In the genomic region with DNA sequence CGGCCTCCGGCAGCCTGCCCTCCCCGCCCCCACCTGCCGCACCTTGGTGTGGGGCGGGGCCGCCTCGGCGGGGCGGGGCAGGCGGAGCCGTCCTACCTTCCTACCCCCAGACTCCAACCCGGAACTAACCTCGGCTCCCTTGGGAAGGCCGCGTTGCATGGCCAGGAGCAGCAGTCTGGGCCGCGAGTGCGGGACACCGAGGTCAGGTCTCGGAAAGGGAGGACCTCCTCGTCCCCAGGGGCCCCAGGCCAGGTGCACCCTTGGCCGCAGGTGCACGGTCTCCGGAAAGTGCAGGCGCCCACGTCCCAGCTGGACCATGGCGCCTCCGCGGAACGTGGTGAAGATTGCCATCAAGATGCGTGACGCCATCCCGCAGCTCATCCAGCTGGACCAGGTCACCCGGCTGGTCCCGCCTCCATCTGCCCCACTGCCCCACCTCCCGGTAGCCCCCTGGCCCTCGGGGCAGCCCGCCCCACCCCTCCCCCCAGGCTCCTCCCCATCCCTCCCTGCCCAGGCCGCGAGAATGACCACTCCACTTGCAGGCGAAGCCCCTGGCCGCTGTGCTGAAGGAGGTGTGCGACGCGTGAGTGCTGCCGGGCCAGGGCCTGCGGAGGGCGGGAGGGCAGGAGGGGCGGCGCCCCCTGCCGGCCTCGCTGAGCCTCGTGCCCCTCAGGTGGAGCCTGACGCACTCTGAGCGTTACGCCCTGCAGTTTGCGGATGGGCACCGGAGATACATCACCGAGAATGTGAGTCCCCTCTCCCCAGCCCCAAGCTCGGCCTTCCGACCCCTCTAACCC, we compare ENCODE assay signal across 1 cellular context.
TF ChIP-seq lines count a peak whose summit lies in the region.

A gene with protein sequence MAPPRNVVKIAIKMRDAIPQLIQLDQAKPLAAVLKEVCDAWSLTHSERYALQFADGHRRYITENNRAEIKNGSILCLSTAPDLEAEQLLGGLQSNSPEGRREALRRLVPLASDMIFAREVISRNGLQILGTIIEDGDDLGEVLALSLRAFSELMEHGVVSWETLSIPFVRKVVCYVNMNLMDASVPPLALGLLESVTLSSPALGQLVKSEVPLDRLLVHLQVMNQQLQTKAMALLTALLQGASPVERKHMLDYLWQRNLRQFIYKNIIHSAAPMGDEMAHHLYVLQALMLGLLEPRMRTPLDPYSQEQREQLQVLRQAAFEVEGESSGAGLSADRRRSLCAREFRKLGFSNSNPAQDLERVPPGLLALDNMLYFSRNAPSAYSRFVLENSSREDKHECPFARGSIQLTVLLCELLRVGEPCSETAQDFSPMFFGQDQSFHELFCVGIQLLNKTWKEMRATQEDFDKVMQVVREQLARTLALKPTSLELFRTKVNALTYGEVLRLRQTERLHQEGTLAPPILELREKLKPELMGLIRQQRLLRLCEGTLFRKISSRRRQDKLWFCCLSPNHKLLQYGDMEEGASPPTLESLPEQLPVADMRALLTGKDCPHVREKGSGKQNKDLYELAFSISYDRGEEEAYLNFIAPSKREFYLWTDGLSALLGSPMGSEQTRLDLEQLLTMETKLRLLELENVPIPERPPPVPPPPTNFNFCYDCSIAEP (plus strand): TSS at position 121 of the 797 bp plus-strand sequence. CDS start 196 bp downstream, at position 317.

TF ChIP-seq in HepG2, 621 proteins besides CTCF, POLR2A, EP300 and RAD21 (continued from another document):
- TF ChIP-seq, protein P1, sequence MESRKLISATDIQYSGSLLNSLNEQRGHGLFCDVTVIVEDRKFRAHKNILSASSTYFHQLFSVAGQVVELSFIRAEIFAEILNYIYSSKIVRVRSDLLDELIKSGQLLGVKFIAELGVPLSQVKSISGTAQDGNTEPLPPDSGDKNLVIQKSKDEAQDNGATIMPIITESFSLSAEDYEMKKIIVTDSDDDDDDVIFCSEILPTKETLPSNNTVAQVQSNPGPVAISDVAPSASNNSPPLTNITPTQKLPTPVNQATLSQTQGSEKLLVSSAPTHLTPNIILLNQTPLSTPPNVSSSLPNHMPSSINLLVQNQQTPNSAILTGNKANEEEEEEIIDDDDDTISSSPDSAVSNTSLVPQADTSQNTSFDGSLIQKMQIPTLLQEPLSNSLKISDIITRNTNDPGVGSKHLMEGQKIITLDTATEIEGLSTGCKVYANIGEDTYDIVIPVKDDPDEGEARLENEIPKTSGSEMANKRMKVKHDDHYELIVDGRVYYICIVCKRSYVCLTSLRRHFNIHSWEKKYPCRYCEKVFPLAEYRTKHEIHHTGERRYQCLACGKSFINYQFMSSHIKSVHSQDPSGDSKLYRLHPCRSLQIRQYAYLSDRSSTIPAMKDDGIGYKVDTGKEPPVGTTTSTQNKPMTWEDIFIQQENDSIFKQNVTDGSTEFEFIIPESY (CRISPR knock-in tag; IDR thresholded peaks at IDR 0.05): peak; percentile 53; the same call in 1 of the 2 replicates
- no peak for TF ChIP-seq ZSCAN22 (CRISPR knock-in tag; IDR thresholded peaks at IDR 0.05)
- TF ChIP-seq AGO2 (optimal IDR thresholded peaks at IDR 0.05; ENCODE audit: low read depth, low read length): peak; percentile 97
- TF ChIP-seq REL (CRISPR knock-in tag; conservative IDR thresholded peaks at IDR 0.05): no peak
- TF ChIP-seq ZNF101 (CRISPR knock-in tag; IDR thresholded peaks at IDR 0.05; ENCODE audit: borderline replicate concordance, low read depth): no peak
- no peak for TF ChIP-seq ZSCAN9 (CRISPR knock-in tag; IDR thresholded peaks at IDR 0.05; ENCODE audit: borderline replicate concordance)
- TF ChIP-seq, protein P2, sequence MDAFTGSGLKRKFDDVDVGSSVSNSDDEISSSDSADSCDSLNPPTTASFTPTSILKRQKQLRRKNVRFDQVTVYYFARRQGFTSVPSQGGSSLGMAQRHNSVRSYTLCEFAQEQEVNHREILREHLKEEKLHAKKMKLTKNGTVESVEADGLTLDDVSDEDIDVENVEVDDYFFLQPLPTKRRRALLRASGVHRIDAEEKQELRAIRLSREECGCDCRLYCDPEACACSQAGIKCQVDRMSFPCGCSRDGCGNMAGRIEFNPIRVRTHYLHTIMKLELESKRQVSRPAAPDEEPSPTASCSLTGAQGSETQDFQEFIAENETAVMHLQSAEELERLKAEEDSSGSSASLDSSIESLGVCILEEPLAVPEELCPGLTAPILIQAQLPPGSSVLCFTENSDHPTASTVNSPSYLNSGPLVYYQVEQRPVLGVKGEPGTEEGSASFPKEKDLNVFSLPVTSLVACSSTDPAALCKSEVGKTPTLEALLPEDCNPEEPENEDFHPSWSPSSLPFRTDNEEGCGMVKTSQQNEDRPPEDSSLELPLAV (CRISPR knock-in tag; conservative IDR thresholded peaks at IDR 0.05; ENCODE audit: low read depth): no peak
- TF ChIP-seq, protein P3, sequence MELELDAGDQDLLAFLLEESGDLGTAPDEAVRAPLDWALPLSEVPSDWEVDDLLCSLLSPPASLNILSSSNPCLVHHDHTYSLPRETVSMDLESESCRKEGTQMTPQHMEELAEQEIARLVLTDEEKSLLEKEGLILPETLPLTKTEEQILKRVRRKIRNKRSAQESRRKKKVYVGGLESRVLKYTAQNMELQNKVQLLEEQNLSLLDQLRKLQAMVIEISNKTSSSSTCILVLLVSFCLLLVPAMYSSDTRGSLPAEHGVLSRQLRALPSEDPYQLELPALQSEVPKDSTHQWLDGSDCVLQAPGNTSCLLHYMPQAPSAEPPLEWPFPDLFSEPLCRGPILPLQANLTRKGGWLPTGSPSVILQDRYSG (CRISPR knock-in tag; IDR thresholded peaks at IDR 0.05): no peak
- TF ChIP-seq ATF7 (IDR thresholded peaks at IDR 0.05): no peak
- no peak for TF ChIP-seq ATF7 (CRISPR knock-in tag; IDR thresholded peaks at IDR 0.05)
- 0 out of 2 replicates have a peak, but pooled peaks have one; percentile 3 for TF ChIP-seq KDM2A (CRISPR knock-in tag; IDR thresholded peaks at IDR 0.05; ENCODE audit: borderline replicate concordance, low read depth)
- no peak for TF ChIP-seq ZNF75D (CRISPR knock-in tag; IDR thresholded peaks at IDR 0.05; ENCODE audit: borderline replicate concordance)
- peak; percentile 17; the same call in 1 of the 2 replicates for TF ChIP-seq HOXA3 (CRISPR knock-in tag; IDR thresholded peaks at IDR 0.05)
- TF ChIP-seq CBX5 (CRISPR knock-in tag; IDR thresholded peaks at IDR 0.05; ENCODE audit: borderline replicate concordance): no peak
- no peak for TF ChIP-seq DR1 (CRISPR knock-in tag; IDR thresholded peaks at IDR 0.05)
- TF ChIP-seq ZNF343 (CRISPR knock-in tag; IDR thresholded peaks at IDR 0.05): no peak
- TF ChIP-seq ELF4 (CRISPR knock-in tag; IDR thresholded peaks at IDR 0.05; ENCODE audit: borderline replicate concordance): no peak
- peak; percentile 12; the same call in 1 of the 2 replicates for TF ChIP-seq ZNF768 (CRISPR knock-in tag; IDR thresholded peaks at IDR 0.05)
- TF ChIP-seq ZNF121 (CRISPR knock-in tag; IDR thresholded peaks at IDR 0.05): no peak
- TF ChIP-seq, protein P4, sequence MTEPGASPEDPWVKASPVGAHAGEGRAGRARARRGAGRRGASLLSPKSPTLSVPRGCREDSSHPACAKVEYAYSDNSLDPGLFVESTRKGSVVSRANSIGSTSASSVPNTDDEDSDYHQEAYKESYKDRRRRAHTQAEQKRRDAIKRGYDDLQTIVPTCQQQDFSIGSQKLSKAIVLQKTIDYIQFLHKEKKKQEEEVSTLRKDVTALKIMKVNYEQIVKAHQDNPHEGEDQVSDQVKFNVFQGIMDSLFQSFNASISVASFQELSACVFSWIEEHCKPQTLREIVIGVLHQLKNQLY (CRISPR knock-in tag; IDR thresholded peaks at IDR 0.05): no peak
- TF ChIP-seq JDP2 (CRISPR knock-in tag; IDR thresholded peaks at IDR 0.05; ENCODE audit: borderline replicate concordance): no peak
- TF ChIP-seq POLR2G (IDR thresholded peaks at IDR 0.05; ENCODE audit: low read depth, low read length): 0 out of 2 replicates have a peak, but pooled peaks have one; percentile 5
- TF ChIP-seq SATB2 (CRISPR knock-in tag; IDR thresholded peaks at IDR 0.05): no peak
- TF ChIP-seq NBN (conservative IDR thresholded peaks at IDR 0.05): no peak
- TF ChIP-seq FOXM1 (CRISPR knock-in tag; IDR thresholded peaks at IDR 0.05): no peak
- TF ChIP-seq XBP1 (CRISPR knock-in tag; IDR thresholded peaks at IDR 0.05): no peak
- no peak for TF ChIP-seq SAFB2 (CRISPR knock-in tag; IDR thresholded peaks at IDR 0.05; ENCODE audit: borderline replicate concordance, low read depth)
- TF ChIP-seq, protein P5, sequence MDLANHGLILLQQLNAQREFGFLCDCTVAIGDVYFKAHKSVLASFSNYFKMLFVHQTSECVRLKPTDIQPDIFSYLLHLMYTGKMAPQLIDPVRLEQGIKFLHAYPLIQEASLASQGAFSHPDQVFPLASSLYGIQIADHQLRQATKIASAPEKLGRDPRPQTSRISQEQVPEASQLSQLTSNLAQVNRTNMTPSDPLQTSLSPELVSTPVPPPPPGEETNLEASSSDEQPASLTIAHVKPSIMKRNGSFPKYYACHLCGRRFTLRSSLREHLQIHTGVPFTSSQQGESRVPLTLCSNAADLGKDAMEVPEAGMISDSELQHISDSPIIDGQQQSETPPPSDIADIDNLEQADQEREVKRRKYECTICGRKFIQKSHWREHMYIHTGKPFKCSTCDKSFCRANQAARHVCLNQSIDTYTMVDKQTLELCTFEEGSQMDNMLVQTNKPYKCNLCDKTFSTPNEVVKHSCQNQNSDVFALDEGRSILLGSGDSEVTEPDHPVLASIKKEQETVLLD (CRISPR knock-in tag; IDR thresholded peaks at IDR 0.05; ENCODE audit: low read depth): no peak
- TF ChIP-seq MED8 (CRISPR knock-in tag; IDR thresholded peaks at IDR 0.05; ENCODE audit: insufficient replicate concordance): no peak
- no peak for TF ChIP-seq NFKB2 (CRISPR knock-in tag; IDR thresholded peaks at IDR 0.05; ENCODE audit: borderline replicate concordance)
- peak; percentile 85 for TF ChIP-seq RBFOX2 (IDR thresholded peaks at IDR 0.05; ENCODE audit: low read depth, low read length)
- TF ChIP-seq, protein P6, sequence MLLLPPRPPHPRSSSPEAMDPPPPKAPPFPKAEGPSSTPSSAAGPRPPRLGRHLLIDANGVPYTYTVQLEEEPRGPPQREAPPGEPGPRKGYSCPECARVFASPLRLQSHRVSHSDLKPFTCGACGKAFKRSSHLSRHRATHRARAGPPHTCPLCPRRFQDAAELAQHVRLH (CRISPR knock-in tag; IDR thresholded peaks at IDR 0.05; ENCODE audit: borderline replicate concordance, low read depth): no peak
- TF ChIP-seq, protein P7, sequence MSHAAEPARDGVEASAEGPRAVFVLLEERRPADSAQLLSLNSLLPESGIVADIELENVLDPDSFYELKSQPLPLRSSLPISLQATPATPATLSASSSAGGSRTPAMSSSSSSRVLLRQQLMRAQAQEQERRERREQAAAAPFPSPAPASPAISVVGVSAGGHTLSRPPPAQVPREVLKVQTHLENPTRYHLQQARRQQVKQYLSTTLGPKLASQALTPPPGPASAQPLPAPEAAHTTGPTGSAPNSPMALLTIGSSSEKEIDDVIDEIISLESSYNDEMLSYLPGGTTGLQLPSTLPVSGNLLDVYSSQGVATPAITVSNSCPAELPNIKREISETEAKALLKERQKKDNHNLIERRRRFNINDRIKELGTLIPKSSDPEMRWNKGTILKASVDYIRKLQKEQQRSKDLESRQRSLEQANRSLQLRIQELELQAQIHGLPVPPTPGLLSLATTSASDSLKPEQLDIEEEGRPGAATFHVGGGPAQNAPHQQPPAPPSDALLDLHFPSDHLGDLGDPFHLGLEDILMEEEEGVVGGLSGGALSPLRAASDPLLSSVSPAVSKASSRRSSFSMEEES (CRISPR knock-in tag; IDR thresholded peaks at IDR 0.05): no peak
- TF ChIP-seq ZNF333 (CRISPR knock-in tag; IDR thresholded peaks at IDR 0.05; ENCODE audit: borderline replicate concordance): no peak
- peak; percentile 32 for TF ChIP-seq AGO1 (IDR thresholded peaks at IDR 0.05; ENCODE audit: low read depth, low read length, poor library complexity, severe bottlenecking)
- TF ChIP-seq, protein P8, sequence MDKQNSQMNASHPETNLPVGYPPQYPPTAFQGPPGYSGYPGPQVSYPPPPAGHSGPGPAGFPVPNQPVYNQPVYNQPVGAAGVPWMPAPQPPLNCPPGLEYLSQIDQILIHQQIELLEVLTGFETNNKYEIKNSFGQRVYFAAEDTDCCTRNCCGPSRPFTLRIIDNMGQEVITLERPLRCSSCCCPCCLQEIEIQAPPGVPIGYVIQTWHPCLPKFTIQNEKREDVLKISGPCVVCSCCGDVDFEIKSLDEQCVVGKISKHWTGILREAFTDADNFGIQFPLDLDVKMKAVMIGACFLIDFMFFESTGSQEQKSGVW (CRISPR knock-in tag; IDR thresholded peaks at IDR 0.05; ENCODE audit: borderline replicate concordance): no peak
- TF ChIP-seq ZNF282 (IDR thresholded peaks at IDR 0.05; ENCODE audit: partially characterized antibody): no peak
- no peak for TF ChIP-seq GATAD1 (CRISPR knock-in tag; IDR thresholded peaks at IDR 0.05)
- no peak for TF ChIP-seq DNMT3B (CRISPR knock-in tag; conservative IDR thresholded peaks at IDR 0.05)
- TF ChIP-seq HNRNPK (IDR thresholded peaks at IDR 0.05; ENCODE audit: low read depth, low read length, poor library complexity, severe bottlenecking): peak; percentile 18
- TF ChIP-seq ZIK1 (CRISPR knock-in tag; IDR thresholded peaks at IDR 0.05; ENCODE audit: borderline replicate concordance, low read depth): no peak
- TF ChIP-seq SMAD9 (CRISPR knock-in tag; IDR thresholded peaks at IDR 0.05): no peak
- no peak for TF ChIP-seq ZFX (CRISPR knock-in tag; IDR thresholded peaks at IDR 0.05; ENCODE audit: low read depth)
- TF ChIP-seq, protein P9, sequence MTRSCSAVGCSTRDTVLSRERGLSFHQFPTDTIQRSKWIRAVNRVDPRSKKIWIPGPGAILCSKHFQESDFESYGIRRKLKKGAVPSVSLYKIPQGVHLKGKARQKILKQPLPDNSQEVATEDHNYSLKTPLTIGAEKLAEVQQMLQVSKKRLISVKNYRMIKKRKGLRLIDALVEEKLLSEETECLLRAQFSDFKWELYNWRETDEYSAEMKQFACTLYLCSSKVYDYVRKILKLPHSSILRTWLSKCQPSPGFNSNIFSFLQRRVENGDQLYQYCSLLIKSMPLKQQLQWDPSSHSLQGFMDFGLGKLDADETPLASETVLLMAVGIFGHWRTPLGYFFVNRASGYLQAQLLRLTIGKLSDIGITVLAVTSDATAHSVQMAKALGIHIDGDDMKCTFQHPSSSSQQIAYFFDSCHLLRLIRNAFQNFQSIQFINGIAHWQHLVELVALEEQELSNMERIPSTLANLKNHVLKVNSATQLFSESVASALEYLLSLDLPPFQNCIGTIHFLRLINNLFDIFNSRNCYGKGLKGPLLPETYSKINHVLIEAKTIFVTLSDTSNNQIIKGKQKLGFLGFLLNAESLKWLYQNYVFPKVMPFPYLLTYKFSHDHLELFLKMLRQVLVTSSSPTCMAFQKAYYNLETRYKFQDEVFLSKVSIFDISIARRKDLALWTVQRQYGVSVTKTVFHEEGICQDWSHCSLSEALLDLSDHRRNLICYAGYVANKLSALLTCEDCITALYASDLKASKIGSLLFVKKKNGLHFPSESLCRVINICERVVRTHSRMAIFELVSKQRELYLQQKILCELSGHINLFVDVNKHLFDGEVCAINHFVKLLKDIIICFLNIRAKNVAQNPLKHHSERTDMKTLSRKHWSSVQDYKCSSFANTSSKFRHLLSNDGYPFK (CRISPR knock-in tag; IDR thresholded peaks at IDR 0.05; ENCODE audit: borderline replicate concordance): no peak
- TF ChIP-seq, protein P10, sequence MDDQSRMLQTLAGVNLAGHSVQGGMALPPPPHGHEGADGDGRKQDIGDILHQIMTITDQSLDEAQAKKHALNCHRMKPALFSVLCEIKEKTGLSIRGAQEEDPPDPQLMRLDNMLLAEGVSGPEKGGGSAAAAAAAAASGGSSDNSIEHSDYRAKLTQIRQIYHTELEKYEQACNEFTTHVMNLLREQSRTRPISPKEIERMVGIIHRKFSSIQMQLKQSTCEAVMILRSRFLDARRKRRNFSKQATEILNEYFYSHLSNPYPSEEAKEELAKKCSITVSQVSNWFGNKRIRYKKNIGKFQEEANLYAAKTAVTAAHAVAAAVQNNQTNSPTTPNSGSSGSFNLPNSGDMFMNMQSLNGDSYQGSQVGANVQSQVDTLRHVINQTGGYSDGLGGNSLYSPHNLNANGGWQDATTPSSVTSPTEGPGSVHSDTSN (CRISPR knock-in tag; IDR thresholded peaks at IDR 0.05; ENCODE audit: borderline replicate concordance): no peak
